ENCODE assay signal across 8 cellular contexts in genomic region chr1:226404063-226404903, GRCh38.
DNase-seq lines count a peak whose midpoint lies in the region; ATAC-seq and TF ChIP-seq lines count a peak whose summit lies in the region.

No MANE protein-coding gene starts in this region.

- in situ Hi-C loops in GM13976 (cut with MboI; ENCODE audit: low sequenced_read_pairs, unreplicated experiment) = no loop called here

- H3K36me3 ChIP-seq in BLaER1 (peaks cover 37% of the 10 kb centered on the region), iPS-15b (ENCODE audit: control insufficient read depth, insufficient read depth, low read length) (peaks cover 23% of the 10 kb centered on the region)

- H3K9me3 ChIP-seq in BLaER1 = no peaks in the 10 kb centered on the region
- no peaks in the 10 kb centered on the region for H3K9me3 ChIP-seq in iPS-15b (ENCODE audit: control insufficient read depth, insufficient read depth, low read length)

- ATAC-seq in GM18511 (IDR thresholded peaks at IDR 0.05; ENCODE audit: unreplicated experiment) (no peak), HG02840 (IDR thresholded peaks at IDR 0.05; ENCODE audit: low FRiP score, unreplicated experiment) (no peak)

- H3K27me3 ChIP-seq in BLaER1 (no peaks in the 10 kb centered on the region), iPS-15b (ENCODE audit: control insufficient read depth, insufficient read depth, low read length) (no peaks in the 10 kb centered on the region)

- peak overlapping the region; percentile 88 for H3K9ac ChIP-seq in BLaER1
- H3K9ac ChIP-seq in iPS-15b (ENCODE audit: low read depth, low read length) = peak overlapping the region; percentile 50

- H3K4me2 ChIP-seq in BLaER1 = peak overlapping the region; percentile 99

- H4K20me1 ChIP-seq in BLaER1 = peaks cover 78% of the 10 kb centered on the region

- H3K27ac ChIP-seq in BLaER1 (peak overlapping the region; percentile 91), VCaP (peak overlapping the region; percentile 89; the same call in 1 of the 2 replicates)

- peak overlapping the region; percentile 74 for H3K4me3 ChIP-seq in BLaER1
- H3K4me3 ChIP-seq in iPS-15b (ENCODE audit: low read depth, low read length) = peak overlapping the region; percentile 72

- DNase-seq in GM04503 (ENCODE audit: low read depth) (peak; percentile 45), GM13976 (ENCODE audit: low spot score) (no peak), putamen (ENCODE audit: low spot score) (no peak)

- TF ChIP-seq CTCF in VCaP (conservative IDR thresholded peaks at IDR 0.05) (no peak), GM13976 (IDR thresholded peaks at IDR 0.05; ENCODE audit: borderline replicate concordance, control extremely low read depth, extremely low read depth, insufficient read depth, missing control alignments) (no peak)

- peaks cover 67% of the 10 kb centered on the region for H3K4me1 ChIP-seq in BLaER1
- peaks cover 20% of the 10 kb centered on the region for H3K4me1 ChIP-seq in iPS-15b (ENCODE audit: control insufficient read depth, insufficient read depth, low read length)
